12 cellular contexts compared by ENCODE assay signal in the genomic region with DNA sequence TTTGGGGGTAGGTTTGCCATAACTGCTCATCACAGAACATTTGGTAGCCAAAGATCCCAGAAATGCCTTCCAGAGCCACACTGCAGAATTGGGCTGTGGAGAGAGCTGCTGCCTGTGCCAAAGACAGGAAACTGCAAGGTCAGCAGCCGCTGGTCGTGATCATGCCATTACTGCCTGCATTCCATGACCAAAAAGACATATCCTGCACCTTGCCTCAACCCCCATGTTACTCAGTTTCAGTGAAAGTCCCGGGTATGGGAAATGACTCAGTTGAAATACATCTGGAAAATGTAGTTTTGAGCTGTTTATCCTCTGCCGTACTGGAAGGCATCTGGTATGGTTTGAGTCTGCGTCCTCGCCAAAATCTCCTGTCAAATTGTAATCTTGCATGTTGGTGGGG.
A peak's percentile ranks its signal among the peaks of the same experiment; 100 is the strongest.
DNase-seq lines count a peak whose midpoint lies in the region; ATAC-seq, FAIRE-seq and TF ChIP-seq lines count a peak whose summit lies in the region.
"Had no signal": no experiment of that assay in that cellular context is flagged by ENCODE, and none has a peak within 500 bp of the region (broad histone marks: within the 10 kb centered on the region; RNA-seq: fewer than 3 reads in every experiment).

No MANE protein-coding gene starts in this region.

- 34% methylated on average over 6 of the region's 6 CpGs for WGBS in mammary epithelial cell (ENCODE audit: low coverage, missing lambda C conversion rate)
- 28 to 54% methylated on average over 6 of the region's 6 CpGs for WGBS in tibial nerve, 2 donors

- H2AFZ ChIP-seq in mammary epithelial cell (ENCODE audit: low read depth, low read length) (peak overlapping the region; percentile 57), keratinocyte (ENCODE audit: control insufficient read depth, low read length) (no peak overlapping the region)

- DNase-seq in ACHN (peak; percentile 79), HT1080 (ENCODE audit: low read depth) (peak; percentile 89), mammary epithelial cell (peak; percentile 60), keratinocyte (ENCODE audit: low read depth, low spot score) (no peak), NCI-H1048 (lab: John Stamatoyannopoulos, UW) (no peak), tibial nerve (ENCODE audit: low spot score in 2 of 2) (no peak), NCI-H2081 treated with DMSO at 0.1 percent for 48 hours (lab: John Stamatoyannopoulos, UW) (no peak)
- DNase-seq: activated naive CD4-positive, alpha-beta T cell treated with Interleukin-2 at 50 U/mL for 16 hours; C1 segment of cervical spinal cord; nephron progenitor cell; stomach had no signal

- H4K20me1 ChIP-seq in mammary epithelial cell (ENCODE audit: insufficient read depth, low read length), result no peaks in the 10 kb centered on the region
- no peaks in the 10 kb centered on the region for H4K20me1 ChIP-seq in keratinocyte (ENCODE audit: control insufficient read depth, extremely low read depth, insufficient read depth, low read length)

- H3K9ac ChIP-seq in mammary epithelial cell (ENCODE audit: insufficient read depth, low read length) (no peak overlapping the region), keratinocyte (ENCODE audit: control insufficient read depth, extremely low read depth, insufficient read depth, low read length) (no peak overlapping the region)

- H3K9me3 ChIP-seq in mammary epithelial cell (replicated peaks; ENCODE audit: insufficient read depth, low read length), result no peaks in the 10 kb centered on the region
- H3K9me3 ChIP-seq in keratinocyte (ENCODE audit: control insufficient read depth, low read depth, low read length), result no peaks in the 10 kb centered on the region
- peaks cover 0 to 3% (median 0%) of the 10 kb centered on the region in 4 donors for H3K9me3 ChIP-seq in tibial nerve
- H3K9me3 ChIP-seq: stomach had no signal

- no peak overlapping the region for H3K4me3 ChIP-seq in mammary epithelial cell (replicated peaks in 1 of 3; ENCODE audit: insufficient read depth in 1 of 3, low read depth in 2 of 3, low read length in 3 of 3)
- no peak overlapping the region for H3K4me3 ChIP-seq in keratinocyte (ENCODE audit: control insufficient read depth in 2 of 3, extremely low read depth in 1 of 3, insufficient read depth in 2 of 3, low read depth in 1 of 3, low read length in 3 of 3)
- no peak overlapping the region for H3K4me3 ChIP-seq in tibial nerve
- H3K4me3 ChIP-seq: stomach had no signal

- CTCF ChIA-PET in mammary epithelial cell (lab: Charles Lee; ENCODE audit: low non-redundant PET), result interaction anchor here (0.6 kb wide), 2 partner anchors 173 to 345 kb away, joined by 3 to 19 read pairs; no protein-coding TSS in a partner anchor

- BruUV-seq in mammary epithelial cell (replicated peaks; lab: Mats Ljungman, UMichigan), result no TSS peak

- FAIRE-seq in keratinocyte (lab: Jason Lieb, UNC), result peak; percentile 97

- no peak for TF ChIP-seq CTCF in mammary epithelial cell (conservative IDR thresholded peaks at IDR 0.05 in 1 of 2, IDR thresholded peaks at IDR 0.05 in 1 of 2; ENCODE audit: extremely low read depth in 1 of 2, insufficient read depth in 1 of 2, low read depth in 1 of 2, low read length in 2 of 2)
- no peak for TF ChIP-seq CTCF in keratinocyte (optimal IDR thresholded peaks at IDR 0.05 in 1 of 3, IDR thresholded peaks at IDR 0.05 in 1 of 3, conservative IDR thresholded peaks at IDR 0.05 in 1 of 3; ENCODE audit: extremely low read depth in 1 of 3, insufficient read depth in 2 of 3, low read length in 3 of 3)
- TF ChIP-seq CTCF in tibial nerve (IDR thresholded peaks at IDR 0.05), result no peak

- no peak for TF ChIP-seq POLR2A in tibial nerve (IDR thresholded peaks at IDR 0.05)

- H3K4me1 ChIP-seq in mammary epithelial cell (ENCODE audit: insufficient read depth, low read length) (peaks cover 16% of the 10 kb centered on the region), keratinocyte (ENCODE audit: control insufficient read depth, extremely low read depth, insufficient read depth, low read length) (peaks cover 13% of the 10 kb centered on the region), tibial nerve (no peaks in the 10 kb centered on the region)

- H3K79me2 ChIP-seq in mammary epithelial cell (ENCODE audit: insufficient read depth, low read length) (no peaks in the 10 kb centered on the region), keratinocyte (ENCODE audit: control insufficient read depth, insufficient read depth, low read length) (no peaks in the 10 kb centered on the region)

- H3K27ac ChIP-seq in mammary epithelial cell (ENCODE audit: insufficient read depth, low read depth, low read length), result no peak overlapping the region
- H3K27ac ChIP-seq in keratinocyte (ENCODE audit: control insufficient read depth, insufficient read depth, low read length), result no peak overlapping the region
- no peak overlapping the region for H3K27ac ChIP-seq in tibial nerve
- H3K27ac ChIP-seq: stomach had no signal

- dilution Hi-C loops in mammary epithelial cell (cut with HindIII; ENCODE audit: low sequenced_read_pairs), result loop anchor here (5.0 kb wide), 1 partner anchor 92 kb away; no protein-coding TSS in a partner anchor
- dilution Hi-C loops in keratinocyte (cut with MboI; ENCODE audit: extremely low pct_ligation_motif_present, low sequenced_read_pairs), result no loop called here

- peaks cover 2% of the 10 kb centered on the region for H3K27me3 ChIP-seq in mammary epithelial cell (ENCODE audit: insufficient read depth, low read length)
- no peaks in the 10 kb centered on the region for H3K27me3 ChIP-seq in keratinocyte (ENCODE audit: control insufficient read depth, extremely low read depth, insufficient read depth, low read length)
- peaks cover 0 to 11% of the 10 kb centered on the region in 2 donors for H3K27me3 ChIP-seq in tibial nerve

- no peak for ATAC-seq in GM19395 (IDR thresholded peaks at IDR 0.05; ENCODE audit: unreplicated experiment)

- peak overlapping the region; percentile 19 for H3K4me2 ChIP-seq in mammary epithelial cell (ENCODE audit: insufficient read depth, low read depth, low read length)
- H3K4me2 ChIP-seq in keratinocyte (ENCODE audit: control insufficient read depth, extremely low read depth, insufficient read depth, low read depth, low read length), result peak overlapping the region; percentile 44

- TF ChIP-seq EP300 in tibial nerve (IDR thresholded peaks at IDR 0.05), result no peak

- no peaks in the 10 kb centered on the region for H3K9me1 ChIP-seq in keratinocyte (ENCODE audit: control insufficient read depth, extremely low read depth, insufficient read depth, low read length)

- intact Hi-C loops in mammary epithelial cell (cut with micrococcal nuclease), result no loop called here

- no peaks in the 10 kb centered on the region for H3K36me3 ChIP-seq in mammary epithelial cell (ENCODE audit: insufficient read depth, low read length)
- no peaks in the 10 kb centered on the region for H3K36me3 ChIP-seq in keratinocyte (ENCODE audit: control insufficient read depth in 2 of 2, extremely low read depth in 1 of 2, insufficient read depth in 2 of 2, low read length in 2 of 2)
- H3K36me3 ChIP-seq in tibial nerve, result no peaks in the 10 kb centered on the region
- H3K36me3 ChIP-seq: stomach had no signal

- in situ Hi-C loops in ACHN (cut with HindIII; ENCODE audit: low pct_ligation_motif_present, low pct_unique_long_range_greater_than_20kb, low sequenced_read_pairs) (no loop called here), mammary epithelial cell (cut with MboI; ENCODE audit: low sequenced_read_pairs in 2 of 2) (loop anchor here in 1 of 2 donors (25.0 kb wide), 1 partner anchor 203 kb away; no protein-coding TSS in a partner anchor)

Comparison
In these comparisons a context has a peak if more than half of its experiments do, and no peak if none do; other contexts are left out.
1. DNase-seq: peak in ACHN (single experiment), HT1080 (single experiment) and mammary epithelial cell (single experiment); none in keratinocyte (single experiment), NCI-H1048 (single experiment), tibial nerve (0 of 2) and NCI-H2081 treated with DMSO at 0.1 percent for 48 hours (single experiment).